ENCODE assay signal across 20 cellular contexts in genomic region chr3:139230391-139230790, GRCh38.
"Had no signal": no experiment of that assay in that cellular context is flagged by ENCODE, and none has a peak within 500 bp of the region (broad histone marks: within the 10 kb centered on the region; RNA-seq: fewer than 3 reads in every experiment).

No MANE protein-coding gene starts in this region.

- H3K27me3 ChIP-seq: body of pancreas, cardiac muscle cell, right lobe of liver, tibial artery had no signal

- H3K4me3 ChIP-seq: body of pancreas, cardiac muscle cell, lower lobe of right lung, mucosa of descending colon, right lobe of liver, skin epidermis, tibial artery had no signal

- ATAC-seq: body of pancreas, left lobe of liver, lower lobe of right lung, mucosa of descending colon, right lobe of liver, T-helper 17 cell had no signal

- DNase-seq: activated CD4-positive, alpha-beta T cell treated with anti-CD3 and anti-CD28 coated beads for 4 hours; activated CD4-positive, alpha-beta T cell treated with anti-CD3 and anti-CD28 coated beads, Interleukin-2, amount 50 U/mL, for 48 hours; activated CD4-positive, CD25-positive, alpha-beta regulatory T cell; activated effector memory CD4-positive, alpha-beta T cell treated with anti-CD3 and anti-CD28 coated beads, Interleukin-2, amount 50 U/mL, for 16 hours; activated naive CD4-positive, alpha-beta T cell treated with anti-CD3 and anti-CD28 coated beads, Interleukin-2, amount 10 ng/mL, durations not matched to agents 7 days and 5 days; anterior cingulate cortex; body of pancreas; cortex of kidney; erythroblast; lower lobe of right lung; mesendoderm; mucosa of descending colon; nucleus accumbens; right lobe of liver; stimulated activated CD4-positive, alpha-beta T cell treated with anti-CD3 and anti-CD28 coated beads, Interleukin-1b, Interleukin-23, amount 100 ng/mL, for 48 hours; T-helper 17 cell; tibial artery had no signal

- H3K36me3 ChIP-seq: cardiac muscle cell, lower lobe of right lung, right lobe of liver, tibial artery had no signal

- H3K9me3 ChIP-seq: body of pancreas, lower lobe of right lung, mucosa of descending colon, right lobe of liver, tibial artery had no signal
